17 cellular contexts compared by ENCODE assay signal in the genomic region with DNA sequence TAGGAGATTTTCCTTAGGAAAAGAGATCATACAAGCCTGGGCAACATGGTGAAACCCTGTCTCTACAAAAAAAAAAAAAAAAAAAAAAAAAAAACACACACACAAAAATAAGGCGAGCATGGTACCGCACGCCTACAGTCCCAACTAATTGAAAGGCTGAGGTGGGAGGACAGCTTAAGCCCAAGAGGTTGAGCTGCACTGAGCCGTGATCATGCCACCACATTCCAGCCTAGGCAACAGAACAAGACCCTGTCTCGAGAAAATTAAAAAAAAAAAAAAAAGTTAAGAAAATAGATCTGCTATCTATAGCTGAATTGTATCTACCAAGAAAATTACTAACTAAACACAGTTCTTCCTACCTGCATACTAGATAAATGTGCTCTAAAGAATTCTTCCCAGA. TPM values are rescaled to one million over a fixed set of nuclear protein-coding genes. Genes with fewer than 3 reads are reported as not detected.
DNase-seq lines count a peak whose midpoint lies in the region; ATAC-seq and TF ChIP-seq lines count a peak whose summit lies in the region.
"Had no signal": no experiment of that assay in that cellular context is flagged by ENCODE, and none has a peak within 500 bp of the region (broad histone marks: within the 10 kb centered on the region; RNA-seq: fewer than 3 reads in every experiment).

No MANE protein-coding gene starts in this region.

- H3K9me3 ChIP-seq in OCI-LY7 (ENCODE audit: low read length) (peaks cover 5% of the 10 kb centered on the region; the same call in 1 of the 2 replicates), Peyer's patch (no peaks in the 10 kb centered on the region)
- H3K9me3 ChIP-seq: heart left ventricle, tibial nerve had no signal

- H3K4me2 ChIP-seq in OCI-LY7 (ENCODE audit: low read length), result peak overlapping the region; percentile 84

- H3K4me1 ChIP-seq in OCI-LY7 (ENCODE audit: insufficient read depth, low read length, poor library complexity, severe bottlenecking) (peaks cover 61% of the 10 kb centered on the region), Peyer's patch (peaks cover 0 to 79% (median 20%) of the 10 kb centered on the region in 4 donors)

- no peaks in the 10 kb centered on the region for H3K27me3 ChIP-seq in Peyer's patch
- H3K27me3 ChIP-seq: heart left ventricle, tibial nerve had no signal

- no peaks in the 10 kb centered on the region for H3K9me2 ChIP-seq in OCI-LY7 (ENCODE audit: insufficient read depth, low read length)

- H3K4me3 Mint-ChIP-seq in stimulated activated naive CD8-positive, alpha-beta T cell treated with anti-CD3 and anti-CD28 coated beads, Interleukin-15, Interleukin-2, amounts not matched to agents 100 ng/mL and 50 ng/mL, for 24 hours, result peak overlapping the region; percentile 37
- peak overlapping the region; percentile 45 for H3K4me3 Mint-ChIP-seq in type B pancreatic cell

- no peaks in the 10 kb centered on the region for H3K9me3 Mint-ChIP-seq in stimulated activated naive CD8-positive, alpha-beta T cell treated with anti-CD3 and anti-CD28 coated beads, Interleukin-15, Interleukin-2, amounts not matched to agents 100 ng/mL and 50 ng/mL, for 24 hours
- peaks cover 5% of the 10 kb centered on the region for H3K9me3 Mint-ChIP-seq in type B pancreatic cell
- H3K9me3 Mint-ChIP-seq: H9; stimulated activated memory B cell treated with anti-CD40 and anti-IgM and Interleukin-4, amounts not matched to agents 10 μg/mL and 1 μg/mL and 100 μg/mL, for 72 hours had no signal

- ATAC-seq in stimulated activated naive CD8-positive, alpha-beta T cell treated with anti-CD3 and anti-CD28 coated beads, Interleukin-15, Interleukin-2, amounts not matched to agents 100 U/mL and 50 U/mL, for 24 hours, result no peak
- no peak for ATAC-seq in GM19324 (IDR thresholded peaks at IDR 0.05; ENCODE audit: low FRiP score, unreplicated experiment)
- ATAC-seq: heart left ventricle; right cardiac atrium; stimulated activated memory B cell treated with anti-CD40 and anti-IgM and Interleukin-4, amounts not matched to agents 10 μg/mL and 1 μg/mL and 100 μg/mL, for 72 hours had no signal

- DNase-seq in stimulated activated naive CD8-positive, alpha-beta T cell treated with anti-CD3 and anti-CD28 coated beads, Interleukin-15, Interleukin-2, amounts not matched to agents 100 U/mL and 50 U/mL, for 24 hours, result no peak
- DNase-seq in OCI-LY7 (ENCODE audit: low spot score) (no peak), left kidney (ENCODE audit: low read depth, low spot score) (peak; percentile 73), type B pancreatic cell (ENCODE audit: extremely low spot score, unreplicated experiment) (no peak), ecto neural progenitor cell (ENCODE audit: low spot score) (no peak), Peyer's patch (no peak)
- DNase-seq: activated CD4-positive, CD25-positive, alpha-beta regulatory T cell; H9; heart left ventricle; NCI-H1436 treated with DMSO at 0.1 percent for 48 hours; OCI-M1; right cardiac atrium; SIG-M5 had no signal

- intact Hi-C loops in OCI-LY7 (cut with micrococcal nuclease; ENCODE audit: unreplicated experiment), result no loop called here

- no TSS peak for BruUV-seq in OCI-LY7 (replicated peaks; lab: Mats Ljungman, UMichigan)

- H2AFZ ChIP-seq in OCI-LY7 (ENCODE audit: low read length), result no peak overlapping the region

- peaks cover 57% of the 10 kb centered on the region for H3K36me3 ChIP-seq in OCI-LY7 (ENCODE audit: insufficient read depth, low read length)
- H3K36me3 ChIP-seq in Peyer's patch, result no peaks in the 10 kb centered on the region
- H3K36me3 ChIP-seq: heart left ventricle, tibial nerve had no signal

- no peaks in the 10 kb centered on the region for H3K27me3 Mint-ChIP-seq in stimulated activated naive CD8-positive, alpha-beta T cell treated with anti-CD3 and anti-CD28 coated beads, Interleukin-15, Interleukin-2, amounts not matched to agents 100 ng/mL and 50 ng/mL, for 24 hours
- H3K27me3 Mint-ChIP-seq in type B pancreatic cell, result no peaks in the 10 kb centered on the region
- H3K27me3 Mint-ChIP-seq: stimulated activated memory B cell treated with anti-CD40 and anti-IgM and Interleukin-4, amounts not matched to agents 10 μg/mL and 1 μg/mL and 100 μg/mL, for 72 hours had no signal

- peaks cover 96% of the 10 kb centered on the region for H3K4me1 Mint-ChIP-seq in stimulated activated naive CD8-positive, alpha-beta T cell treated with anti-CD3 and anti-CD28 coated beads, Interleukin-15, Interleukin-2, amounts not matched to agents 100 ng/mL and 50 ng/mL, for 24 hours (ENCODE audit: low read depth)
- peaks cover 41% of the 10 kb centered on the region for H3K4me1 Mint-ChIP-seq in type B pancreatic cell (ENCODE audit: unreplicated experiment)

- H3K36me3 Mint-ChIP-seq in stimulated activated naive CD8-positive, alpha-beta T cell treated with anti-CD3 and anti-CD28 coated beads, Interleukin-15, Interleukin-2, amounts not matched to agents 100 ng/mL and 50 ng/mL, for 24 hours (ENCODE audit: low read depth), result peaks cover 38% of the 10 kb centered on the region
- H3K36me3 Mint-ChIP-seq in type B pancreatic cell, result peaks cover 10% of the 10 kb centered on the region

- POLR2A ChIA-PET in OCI-LY7 (lab: Charles Lee), result interaction anchor here (0.5 to 2.4 kb wide), 10 partner anchors 8 to 806 kb away, joined by 3 to 14 read pairs (median 4); partner anchors contain the start of gene MSL2

- no peak for TF ChIP-seq POLR2A in Peyer's patch (IDR thresholded peaks at IDR 0.05)

- H3K27ac ChIP-seq in OCI-LY7 (ENCODE audit: low read depth, low read length, poor library complexity, severe bottlenecking) (no peak overlapping the region), Peyer's patch (no peak overlapping the region)
- H3K27ac ChIP-seq: heart left ventricle, tibial nerve had no signal

- TF ChIP-seq CTCF in OCI-LY7 (conservative IDR thresholded peaks at IDR 0.05; ENCODE audit: low read length) (no peak), type B pancreatic cell (conservative IDR thresholded peaks at IDR 0.05) (no peak), Peyer's patch (IDR thresholded peaks at IDR 0.05) (no peak)

- H3K4me3 ChIP-seq in OCI-LY7 (ENCODE audit: low read depth, low read length, poor library complexity, severe bottlenecking) (peak overlapping the region; percentile 91), Peyer's patch (no peak overlapping the region)
- H3K4me3 ChIP-seq: heart left ventricle, tibial nerve had no signal

- peaks cover 100% of the 10 kb centered on the region for H3K79me2 ChIP-seq in OCI-LY7 (ENCODE audit: insufficient read depth, low read depth, low read length)

- CTCF ChIA-PET in OCI-LY7 (lab: Charles Lee; ENCODE audit: unreplicated experiment), result no interaction called here

- no peak overlapping the region for H3K27ac Mint-ChIP-seq in stimulated activated naive CD8-positive, alpha-beta T cell treated with anti-CD3 and anti-CD28 coated beads, Interleukin-15, Interleukin-2, amounts not matched to agents 100 ng/mL and 50 ng/mL, for 24 hours
- peak overlapping the region; percentile 48 for H3K27ac Mint-ChIP-seq in type B pancreatic cell
- H3K27ac Mint-ChIP-seq: stimulated activated memory B cell treated with anti-CD40 and anti-IgM and Interleukin-4, amounts not matched to agents 10 μg/mL and 1 μg/mL and 100 μg/mL, for 72 hours had no signal

- H4K20me1 ChIP-seq in OCI-LY7 (ENCODE audit: insufficient read depth, low read length), result peaks cover 77% of the 10 kb centered on the region

RNA-seq across cellular contexts. Expression of gene MSL2, which starts 7.1 kb away (rescaled TPM):
- total RNA-seq in OCI-LY7 (2014; rRNA removed; shearing (Covaris generic)), result 24.9 and 27.1 TPM in 2 replicates
- total RNA-seq in OCI-LY7 (2022) (55.2 and 55.6 TPM in 2 replicates), type B pancreatic cell (ENCODE audit: low replicate concordance) (33.7 and 38.4 TPM in 2 replicates), Peyer's patch (10 to 100 TPM; 23.6 to 42.9 (median 28.3) TPM)
